Comparison of ENCODE assay signal across 8 cellular contexts in the genomic region with DNA sequence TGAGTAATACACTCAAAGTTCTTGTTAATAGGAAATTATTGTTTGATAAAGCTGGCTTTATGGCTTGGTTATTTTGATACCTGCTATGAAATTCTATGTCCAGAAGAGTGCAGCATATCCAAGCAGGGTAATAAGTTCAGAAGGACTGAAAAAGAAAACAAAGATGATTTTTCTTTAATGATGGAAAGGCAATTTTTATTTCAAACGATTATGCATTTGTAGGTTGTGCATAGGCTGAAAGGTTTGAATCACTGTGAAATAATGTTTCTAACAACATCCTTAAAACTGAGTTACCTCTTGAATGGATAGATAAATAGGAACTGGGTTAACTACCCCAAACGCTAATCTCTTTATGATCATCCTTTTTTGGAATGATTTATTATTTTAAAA. TPM values are rescaled to one million over a fixed set of nuclear protein-coding genes. Genes with fewer than 3 reads are reported as not detected.
DNase-seq lines count a peak whose midpoint lies in the region; ATAC-seq and TF ChIP-seq lines count a peak whose summit lies in the region.

No MANE protein-coding gene starts in this region.

- 51 to 54% methylated on average over 2 of the region's 2 CpGs for WGBS in thyroid gland, 2 donors

- POLR2A ChIA-PET in activated CD8-positive, alpha-beta T cell treated with anti-CD3 and anti-CD28 coated beads for 36 hours (lab: Charles Lee), result interaction anchor here (0.5 to 1.9 kb wide), 9 partner anchors 9 to 253 kb away, joined by 3 to 12 read pairs (median 4); no protein-coding TSS in a partner anchor

- H3K27ac ChIP-seq in KOPT-K1 (ENCODE audit: low read depth, low read length, poor library complexity, severe bottlenecking), result peak overlapping the region; percentile 90
- peak overlapping the region; percentile 40 to 96 (median 93) for H3K27ac ChIP-seq in thyroid gland

- DNase-seq in DMS114 treated with DMSO at 0.1 percent for 48 hours (lab: John Stamatoyannopoulos, UW; ENCODE audit: unreplicated experiment) (peak; percentile 8), inferior parietal cortex (ENCODE audit: extremely low spot score) (peak; percentile 31), thyroid gland (no peak), GOT3 (lab: John Stamatoyannopoulos, UW) (no peak)
- DNase-seq in activated CD8-positive, alpha-beta T cell treated with anti-CD3 and anti-CD28 coated beads for 36 hours, result no peak

- peak overlapping the region in 1 of 3 donors; percentile 63 for H3K4me3 ChIP-seq in thyroid gland (replicated peaks in 1 of 3)

- no peak for TF ChIP-seq POLR2A in thyroid gland (IDR thresholded peaks at IDR 0.05)

- peaks cover 17% of the 10 kb centered on the region for H3K36me3 Mint-ChIP-seq in activated CD8-positive, alpha-beta T cell treated with anti-CD3 and anti-CD28 coated beads for 36 hours (ENCODE audit: low read depth)

- peaks cover 11 to 20% of the 10 kb centered on the region in 2 donors for H3K4me1 ChIP-seq in thyroid gland

- H3K36me3 ChIP-seq in KOPT-K1 (ENCODE audit: insufficient read depth, low read length) (no peaks in the 10 kb centered on the region), thyroid gland (no peaks in the 10 kb centered on the region)

- no peak for ATAC-seq in activated CD8-positive, alpha-beta T cell treated with anti-CD3 and anti-CD28 coated beads for 36 hours
- ATAC-seq in HG02678 (IDR thresholded peaks at IDR 0.05; ENCODE audit: unreplicated experiment), result no peak
- ATAC-seq in GM21723 (IDR thresholded peaks at IDR 0.05; ENCODE audit: unreplicated experiment), result no peak

- H3K27ac Mint-ChIP-seq in activated CD8-positive, alpha-beta T cell treated with anti-CD3 and anti-CD28 coated beads for 36 hours, result peak overlapping the region; percentile 91

- H3K27me3 ChIP-seq in thyroid gland, result no peaks in the 10 kb centered on the region

- H3K9me3 ChIP-seq in KOPT-K1 (ENCODE audit: insufficient read depth, low read length, poor library complexity, severe bottlenecking) (no peaks in the 10 kb centered on the region), thyroid gland (no peaks in the 10 kb centered on the region)

- CTCF ChIA-PET in activated CD8-positive, alpha-beta T cell treated with anti-CD3 and anti-CD28 coated beads for 36 hours (lab: Charles Lee), result interaction anchor here (0.8 to 2.0 kb wide), 16 partner anchors 9 to 462 kb away, joined by 3 to 17 read pairs (median 3); no protein-coding TSS in a partner anchor

- H3K4me1 Mint-ChIP-seq in activated CD8-positive, alpha-beta T cell treated with anti-CD3 and anti-CD28 coated beads for 36 hours (ENCODE audit: low read depth), result peaks cover 38% of the 10 kb centered on the region

- peak overlapping the region; percentile 96 for H3K4me3 Mint-ChIP-seq in activated CD8-positive, alpha-beta T cell treated with anti-CD3 and anti-CD28 coated beads for 36 hours

- no peaks in the 10 kb centered on the region for H3K9me3 Mint-ChIP-seq in activated CD8-positive, alpha-beta T cell treated with anti-CD3 and anti-CD28 coated beads for 36 hours

- TF ChIP-seq CTCF in activated CD8-positive, alpha-beta T cell treated with anti-CD3 and anti-CD28 coated beads for 36 hours (IDR thresholded peaks at IDR 0.05), result peak; percentile 48
- TF ChIP-seq CTCF in thyroid gland (IDR thresholded peaks at IDR 0.05), result peak in 3 of 6 experiments; percentile 40 to 52 (median 48)

- no peaks in the 10 kb centered on the region for H3K27me3 Mint-ChIP-seq in activated CD8-positive, alpha-beta T cell treated with anti-CD3 and anti-CD28 coated beads for 36 hours

- intact Hi-C loops in activated CD8-positive, alpha-beta T cell treated with anti-CD3 and anti-CD28 coated beads for 36 hours (cut with micrococcal nuclease), result no loop called here
- intact Hi-C loops in thyroid gland (cut with DNase I), result no loop called here

RNA-seq across cellular contexts. Expression of a gene that starts 1.4 kb away (rescaled TPM):
- total RNA-seq in activated CD8-positive, alpha-beta T cell treated with anti-CD3 and anti-CD28 coated beads for 36 hours, result 10 to 100 TPM; 18.5 to 19.4 TPM
- 100 to 1,000 TPM in 3 of 4 donors, 10 to 100 TPM in 1; 71.7 to 170 (median 128) TPM for total RNA-seq in thyroid gland

Comparison
In these comparisons a context has a peak if more than half of its experiments do, and no peak if none do; other contexts are left out.
1. DNase-seq: peak in DMS114 treated with DMSO at 0.1 percent for 48 hours (single experiment) and inferior parietal cortex (single experiment); none in activated CD8-positive, alpha-beta T cell treated with anti-CD3 and anti-CD28 coated beads for 36 hours (single experiment), thyroid gland (0 of 2) and GOT3 (single experiment).